ENCODE assay signal across 1 cellular context in the genomic region with DNA sequence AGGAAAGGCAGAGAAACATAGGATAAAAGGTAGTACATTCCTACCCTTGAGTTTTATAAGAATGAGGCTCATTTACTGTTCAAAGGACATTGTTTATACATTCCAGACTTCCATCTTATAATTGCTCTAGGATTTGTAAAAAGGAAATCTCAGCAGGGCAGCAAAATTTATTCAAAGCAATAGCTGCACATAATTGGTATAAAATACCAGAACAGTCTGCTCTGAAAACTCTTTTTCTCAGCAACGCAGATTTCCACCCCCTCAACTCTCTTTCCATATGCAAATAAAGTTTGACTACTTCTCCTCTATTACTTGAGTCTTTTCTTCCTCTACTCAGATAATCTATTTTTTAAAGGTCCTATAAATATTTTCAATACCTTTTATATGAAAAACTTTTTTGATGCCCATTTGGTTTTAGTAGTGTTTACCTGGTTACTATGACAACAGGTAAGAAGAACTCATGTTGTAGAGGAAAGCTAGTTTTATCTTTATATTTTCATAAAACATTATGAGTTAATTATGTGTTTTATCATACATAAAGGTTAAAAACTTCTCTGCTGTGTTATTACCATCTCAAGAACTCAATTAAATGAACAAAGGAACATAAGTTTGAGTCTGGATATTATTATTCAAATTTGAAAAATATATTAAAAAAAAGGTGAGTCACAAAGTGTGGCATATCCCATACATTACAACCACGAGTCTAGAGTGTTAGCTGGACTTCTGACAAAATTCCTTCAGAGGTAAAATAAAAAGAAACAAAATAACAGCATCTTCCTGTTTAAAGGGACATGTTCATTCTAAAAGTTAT.
TF ChIP-seq lines count a peak whose summit lies in the region.

No MANE protein-coding gene starts in this region.

TF ChIP-seq in GM23338, 12 proteins besides CTCF, POLR2A, EP300 and RAD21:
- no peak for TF ChIP-seq EZH2 (IDR thresholded peaks at IDR 0.05; ENCODE audit: low read depth, unreplicated experiment)
- TF ChIP-seq REST (IDR thresholded peaks at IDR 0.05; ENCODE audit: unreplicated experiment) = no peak
- TF ChIP-seq CREB1 (CRISPR knock-in tag; IDR thresholded peaks at IDR 0.05; ENCODE audit: low read depth) = no peak
- no peak for TF ChIP-seq POLR2AphosphoS5 (IDR thresholded peaks at IDR 0.05; ENCODE audit: low read depth)
- TF ChIP-seq NANOG (IDR thresholded peaks at IDR 0.05; ENCODE audit: borderline replicate concordance) = no peak
- TF ChIP-seq EZH2phosphoT487 (IDR thresholded peaks at IDR 0.05; ENCODE audit: unreplicated experiment) = no peak
- TF ChIP-seq JUNB (IDR thresholded peaks at IDR 0.05; ENCODE audit: unreplicated experiment) = no peak
- TF ChIP-seq ZNF331 (CRISPR knock-in tag; IDR thresholded peaks at IDR 0.05; ENCODE audit: low read depth) = no peak
- TF ChIP-seq, protein P1, sequence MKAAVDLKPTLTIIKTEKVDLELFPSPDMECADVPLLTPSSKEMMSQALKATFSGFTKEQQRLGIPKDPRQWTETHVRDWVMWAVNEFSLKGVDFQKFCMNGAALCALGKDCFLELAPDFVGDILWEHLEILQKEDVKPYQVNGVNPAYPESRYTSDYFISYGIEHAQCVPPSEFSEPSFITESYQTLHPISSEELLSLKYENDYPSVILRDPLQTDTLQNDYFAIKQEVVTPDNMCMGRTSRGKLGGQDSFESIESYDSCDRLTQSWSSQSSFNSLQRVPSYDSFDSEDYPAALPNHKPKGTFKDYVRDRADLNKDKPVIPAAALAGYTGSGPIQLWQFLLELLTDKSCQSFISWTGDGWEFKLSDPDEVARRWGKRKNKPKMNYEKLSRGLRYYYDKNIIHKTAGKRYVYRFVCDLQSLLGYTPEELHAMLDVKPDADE (IDR thresholded peaks at IDR 0.05) = no peak
- TF ChIP-seq ZNF462 (CRISPR knock-in tag; IDR thresholded peaks at IDR 0.05) = no peak
- no peak for TF ChIP-seq STAT1 (IDR thresholded peaks at IDR 0.05; ENCODE audit: unreplicated experiment)
